ENCODE assay signal across 1 cellular context in the genomic region with DNA sequence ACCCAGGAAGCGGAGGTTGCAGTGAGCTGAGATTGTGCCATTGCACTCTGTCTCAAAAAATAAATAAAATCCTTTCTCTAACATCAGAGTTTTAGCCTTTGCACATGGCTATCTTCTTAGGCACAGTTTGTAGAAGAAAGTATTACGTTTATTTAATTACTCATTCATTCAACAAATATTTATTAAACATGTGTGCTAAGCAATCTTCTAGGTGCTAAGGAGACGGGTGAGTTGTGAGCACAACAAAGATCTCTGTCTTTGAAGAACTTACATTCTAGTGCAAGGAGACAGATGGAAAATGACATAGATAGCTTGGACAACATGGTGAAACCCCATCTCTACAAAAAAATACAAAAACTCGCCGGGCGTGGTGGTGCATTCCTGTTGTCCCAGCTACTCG.
A peak's percentile ranks its signal among the peaks of the same experiment; 100 is the strongest.
TF ChIP-seq lines count a peak whose summit lies in the region.

No MANE protein-coding gene starts in this region.

TF ChIP-seq in A549, 52 proteins besides CTCF, POLR2A, EP300 and RAD21 (continued from another document):
- TF ChIP-seq, protein P1, sequence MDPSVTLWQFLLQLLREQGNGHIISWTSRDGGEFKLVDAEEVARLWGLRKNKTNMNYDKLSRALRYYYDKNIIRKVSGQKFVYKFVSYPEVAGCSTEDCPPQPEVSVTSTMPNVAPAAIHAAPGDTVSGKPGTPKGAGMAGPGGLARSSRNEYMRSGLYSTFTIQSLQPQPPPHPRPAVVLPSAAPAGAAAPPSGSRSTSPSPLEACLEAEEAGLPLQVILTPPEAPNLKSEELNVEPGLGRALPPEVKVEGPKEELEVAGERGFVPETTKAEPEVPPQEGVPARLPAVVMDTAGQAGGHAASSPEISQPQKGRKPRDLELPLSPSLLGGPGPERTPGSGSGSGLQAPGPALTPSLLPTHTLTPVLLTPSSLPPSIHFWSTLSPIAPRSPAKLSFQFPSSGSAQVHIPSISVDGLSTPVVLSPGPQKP (IDR thresholded peaks at IDR 0.05; ENCODE audit: low read depth, low read length), result no peak
- no peak for TF ChIP-seq FOSL2 (IDR thresholded peaks at IDR 0.05)
- peak; percentile 78 for TF ChIP-seq FOSL2 (CRISPR knock-in tag; IDR thresholded peaks at IDR 0.05)
- no peak for TF ChIP-seq ZC3H11A (IDR thresholded peaks at IDR 0.05)
- TF ChIP-seq, protein P2, sequence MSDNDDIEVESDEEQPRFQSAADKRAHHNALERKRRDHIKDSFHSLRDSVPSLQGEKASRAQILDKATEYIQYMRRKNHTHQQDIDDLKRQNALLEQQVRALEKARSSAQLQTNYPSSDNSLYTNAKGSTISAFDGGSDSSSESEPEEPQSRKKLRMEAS (IDR thresholded peaks at IDR 0.05), result peak; percentile 34; the same call in 1 of the 2 replicates
- TF ChIP-seq JUN (IDR thresholded peaks at IDR 0.05), result no peak
- TF ChIP-seq KDM5A (IDR thresholded peaks at IDR 0.05), result no peak
- TF ChIP-seq EHF (CRISPR knock-in tag; IDR thresholded peaks at IDR 0.05), result no peak
- no peak for TF ChIP-seq MAFK (IDR thresholded peaks at IDR 0.05; ENCODE audit: partially characterized antibody)
- TF ChIP-seq RNF2 (IDR thresholded peaks at IDR 0.05; ENCODE audit: borderline replicate concordance, low read depth), result no peak
- no peak for TF ChIP-seq CHD4 (IDR thresholded peaks at IDR 0.05; ENCODE audit: borderline replicate concordance)
- TF ChIP-seq TP53 (CRISPR knock-in tag; IDR thresholded peaks at IDR 0.05), result no peak
- peak; percentile 44; the same call in 1 of the 2 replicates for TF ChIP-seq FOXS1 (CRISPR knock-in tag; IDR thresholded peaks at IDR 0.05)
- TF ChIP-seq NPAS2 (CRISPR knock-in tag; IDR thresholded peaks at IDR 0.05; ENCODE audit: borderline replicate concordance), result no peak
- TF ChIP-seq HOXB13 (CRISPR knock-in tag; IDR thresholded peaks at IDR 0.05; ENCODE audit: low read depth), result no peak
- no peak for TF ChIP-seq POLR2AphosphoS2 (conservative IDR thresholded peaks at IDR 0.05; ENCODE audit: low read length)
- TF ChIP-seq, protein P3, sequence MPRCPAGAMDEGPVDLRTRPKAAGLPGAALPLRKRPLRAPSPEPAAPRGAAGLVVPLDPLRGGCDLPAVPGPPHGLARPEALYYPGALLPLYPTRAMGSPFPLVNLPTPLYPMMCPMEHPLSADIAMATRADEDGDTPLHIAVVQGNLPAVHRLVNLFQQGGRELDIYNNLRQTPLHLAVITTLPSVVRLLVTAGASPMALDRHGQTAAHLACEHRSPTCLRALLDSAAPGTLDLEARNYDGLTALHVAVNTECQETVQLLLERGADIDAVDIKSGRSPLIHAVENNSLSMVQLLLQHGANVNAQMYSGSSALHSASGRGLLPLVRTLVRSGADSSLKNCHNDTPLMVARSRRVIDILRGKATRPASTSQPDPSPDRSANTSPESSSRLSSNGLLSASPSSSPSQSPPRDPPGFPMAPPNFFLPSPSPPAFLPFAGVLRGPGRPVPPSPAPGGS (IDR thresholded peaks at IDR 0.05), result no peak
- no peak for TF ChIP-seq PHF8 (IDR thresholded peaks at IDR 0.05; ENCODE audit: borderline replicate concordance, low read depth)
- no peak for TF ChIP-seq ESRRA (IDR thresholded peaks at IDR 0.05; ENCODE audit: borderline replicate concordance, low read length)
